In genomic region chr2:23988371-23988770, GRCh38 we compare ENCODE assay signal across 10 cellular contexts. TPM values are rescaled to one million over a fixed set of nuclear protein-coding genes. Genes with fewer than 3 reads are reported as not detected.
DNase-seq lines count a peak whose midpoint lies in the region; ATAC-seq and TF ChIP-seq lines count a peak whose summit lies in the region.
"Had no signal": no experiment of that assay in that cellular context is flagged by ENCODE, and none has a peak within 500 bp of the region (broad histone marks: within the 10 kb centered on the region; RNA-seq: fewer than 3 reads in every experiment).

No MANE protein-coding gene starts in this region.

- H3K4me2 ChIP-seq in Karpas-422 (ENCODE audit: low read depth, low read length, poor library complexity, severe bottlenecking) = no peak overlapping the region
- H3K4me2 ChIP-seq: BLaER1 had no signal

- intact Hi-C loops in activated CD8-positive, alpha-beta T cell treated with anti-CD3 and anti-CD28 coated beads for 36 hours (cut with micrococcal nuclease) = no loop called here
- intact Hi-C loops in naive thymus-derived CD4-positive, alpha-beta T cell (cut with micrococcal nuclease) = loop anchor here (1.0 kb wide), 2 partner anchors 96 to 394 kb away; partner anchors contain the start of gene TP53I3 (in 2 of the 2)

- no peak overlapping the region for H3K27ac ChIP-seq in Karpas-422 (ENCODE audit: low read length)
- H3K27ac ChIP-seq in naive thymus-derived CD4-positive, alpha-beta T cell (ENCODE audit: low read depth, low read length) = no peak overlapping the region
- H3K27ac ChIP-seq: BLaER1 had no signal

- no peaks in the 10 kb centered on the region for H3K79me2 ChIP-seq in Karpas-422 (ENCODE audit: low read length)

- no peaks in the 10 kb centered on the region for H3K27me3 ChIP-seq in Karpas-422 (ENCODE audit: low read length)
- no peaks in the 10 kb centered on the region for H3K27me3 ChIP-seq in naive thymus-derived CD4-positive, alpha-beta T cell (ENCODE audit: control insufficient read depth in 2 of 2, insufficient read depth in 2 of 2, low read length in 2 of 2)
- H3K27me3 ChIP-seq: BLaER1 had no signal

- POLR2A ChIA-PET in activated CD8-positive, alpha-beta T cell treated with anti-CD3 and anti-CD28 coated beads for 36 hours (lab: Charles Lee) = no interaction called here
- POLR2A ChIA-PET in naive thymus-derived CD4-positive, alpha-beta T cell (lab: Charles Lee) = no interaction called here

- peaks cover 4% of the 10 kb centered on the region; the same call in 1 of the 2 replicates for H3K36me3 ChIP-seq in Karpas-422 (ENCODE audit: insufficient read depth, low read length)
- H3K36me3 ChIP-seq in naive thymus-derived CD4-positive, alpha-beta T cell (ENCODE audit: control insufficient read depth in 2 of 3, insufficient read depth in 3 of 3, low read length in 3 of 3) = no peaks in the 10 kb centered on the region

- no peak overlapping the region for H2AFZ ChIP-seq in Karpas-422 (ENCODE audit: low read length)

- H3K4me1 ChIP-seq in Karpas-422 (ENCODE audit: low read length) = peaks cover 4% of the 10 kb centered on the region
- H3K4me1 ChIP-seq in naive thymus-derived CD4-positive, alpha-beta T cell (ENCODE audit: control insufficient read depth in 2 of 2, insufficient read depth in 2 of 2, low read length in 2 of 2) = no peaks in the 10 kb centered on the region
- H3K4me1 ChIP-seq: BLaER1 had no signal

- H3K9me2 ChIP-seq in Karpas-422 (replicated peaks; ENCODE audit: insufficient read depth, low read length) = no peaks in the 10 kb centered on the region

- no peak overlapping the region for H3K9ac ChIP-seq in Karpas-422 (ENCODE audit: low read length)
- H3K9ac ChIP-seq: BLaER1 had no signal

- no peaks in the 10 kb centered on the region for H3K36me3 Mint-ChIP-seq in activated CD8-positive, alpha-beta T cell treated with anti-CD3 and anti-CD28 coated beads for 36 hours (ENCODE audit: low read depth)
- peaks cover 0 to 12% (median 9%) of the 10 kb centered on the region in 5 donors for H3K36me3 Mint-ChIP-seq in naive thymus-derived CD4-positive, alpha-beta T cell

- peak; percentile 48 for TF ChIP-seq CTCF in activated CD8-positive, alpha-beta T cell treated with anti-CD3 and anti-CD28 coated beads for 36 hours (IDR thresholded peaks at IDR 0.05)

- no peaks in the 10 kb centered on the region for H3K27me3 Mint-ChIP-seq in activated CD8-positive, alpha-beta T cell treated with anti-CD3 and anti-CD28 coated beads for 36 hours
- H3K27me3 Mint-ChIP-seq in naive thymus-derived CD4-positive, alpha-beta T cell = no peaks in the 10 kb centered on the region

- CTCF ChIA-PET in activated CD8-positive, alpha-beta T cell treated with anti-CD3 and anti-CD28 coated beads for 36 hours (lab: Charles Lee) = interaction anchor here (1.0 kb wide), 1 partner anchor 96 kb away, joined by 4 read pairs; the partner anchor contains the start of gene TP53I3
- CTCF ChIA-PET in naive thymus-derived CD4-positive, alpha-beta T cell (lab: Charles Lee) = no interaction called here

- no peaks in the 10 kb centered on the region for H3K9me3 Mint-ChIP-seq in activated CD8-positive, alpha-beta T cell treated with anti-CD3 and anti-CD28 coated beads for 36 hours
- H3K9me3 Mint-ChIP-seq in naive thymus-derived CD4-positive, alpha-beta T cell = no peaks in the 10 kb centered on the region

- no peaks in the 10 kb centered on the region for H3K9me3 ChIP-seq in Karpas-422 (ENCODE audit: low read length)
- H3K9me3 ChIP-seq in naive thymus-derived CD4-positive, alpha-beta T cell (ENCODE audit: control insufficient read depth in 2 of 3, low read length in 3 of 3) = no peaks in the 10 kb centered on the region
- H3K9me3 ChIP-seq: BLaER1 had no signal

- H3K4me3 ChIP-seq in Karpas-422 (ENCODE audit: low read length) = no peak overlapping the region
- no peak overlapping the region for H3K4me3 ChIP-seq in naive thymus-derived CD4-positive, alpha-beta T cell (ENCODE audit: low read length)
- H3K4me3 ChIP-seq: BLaER1 had no signal

- no peak overlapping the region for H3K27ac Mint-ChIP-seq in activated CD8-positive, alpha-beta T cell treated with anti-CD3 and anti-CD28 coated beads for 36 hours
- peak overlapping the region in 1 of 9 donors; percentile 49 for H3K27ac Mint-ChIP-seq in naive thymus-derived CD4-positive, alpha-beta T cell

- H3K4me3 Mint-ChIP-seq in activated CD8-positive, alpha-beta T cell treated with anti-CD3 and anti-CD28 coated beads for 36 hours = no peak overlapping the region
- H3K4me3 Mint-ChIP-seq in naive thymus-derived CD4-positive, alpha-beta T cell = no peak overlapping the region

- no peaks in the 10 kb centered on the region for H3K4me1 Mint-ChIP-seq in activated CD8-positive, alpha-beta T cell treated with anti-CD3 and anti-CD28 coated beads for 36 hours (ENCODE audit: low read depth)
- H3K4me1 Mint-ChIP-seq in naive thymus-derived CD4-positive, alpha-beta T cell = peaks cover 0 to 3% (median 0%) of the 10 kb centered on the region in 7 donors

- no peaks in the 10 kb centered on the region for H4K20me1 ChIP-seq in Karpas-422 (ENCODE audit: insufficient read depth, low read depth, low read length)
- H4K20me1 ChIP-seq: BLaER1 had no signal

- DNase-seq in NCI-H146 treated with DMSO at 0.1 percent for 48 hours (lab: John Stamatoyannopoulos, UW; ENCODE audit: unreplicated experiment) (peak; percentile 36), NCI-H146 (lab: John Stamatoyannopoulos, UW) (no peak), Karpas-422 (peak; percentile 59), middle frontal gyrus (ENCODE audit: extremely low spot score, low spot score) (no peak), medulla oblongata (ENCODE audit: extremely low spot score) (no peak)
- DNase-seq in activated CD8-positive, alpha-beta T cell treated with anti-CD3 and anti-CD28 coated beads for 36 hours = no peak
- peak in 4 of 9 donors; percentile 8 to 26 (median 23) for DNase-seq in naive thymus-derived CD4-positive, alpha-beta T cell
- DNase-seq: NCI-H1436 had no signal

- peak; percentile 60 for ATAC-seq in activated CD8-positive, alpha-beta T cell treated with anti-CD3 and anti-CD28 coated beads for 36 hours
- peak; percentile 60 for ATAC-seq in naive thymus-derived CD4-positive, alpha-beta T cell
- no peak for ATAC-seq in HG03457 (IDR thresholded peaks at IDR 0.05; ENCODE audit: unreplicated experiment)

RNA-seq across cellular contexts. Expression of gene MFSD2B, which starts 21.5 kb away (rescaled TPM):
- not detected in 2 replicates for total RNA-seq in Karpas-422 (2014; rRNA removed; shearing (Covaris generic); ENCODE audit: low replicate concordance)
- under 1 TPM; 0.25 to 0.32 TPM for total RNA-seq in activated CD8-positive, alpha-beta T cell treated with anti-CD3 and anti-CD28 coated beads for 36 hours
- under 1 TPM in 2 of 5 experiments, not detected in 3; 0.22 to 0.76 TPM for total RNA-seq in naive thymus-derived CD4-positive, alpha-beta T cell
- polyA plus RNA-seq in naive thymus-derived CD4-positive, alpha-beta T cell = not detected

RNA-seq across cellular contexts. Expression of gene UBXN2A, which starts 48.1 kb away (rescaled TPM):
- 11.0 and 12.0 TPM in 2 replicates for total RNA-seq in Karpas-422 (2014; rRNA removed; shearing (Covaris generic); ENCODE audit: low replicate concordance)
- total RNA-seq in activated CD8-positive, alpha-beta T cell treated with anti-CD3 and anti-CD28 coated beads for 36 hours = 10 to 100 TPM; 11.1 to 11.2 TPM
- total RNA-seq in naive thymus-derived CD4-positive, alpha-beta T cell = 10 to 100 TPM; 11.5 to 13.5 (median 12.4) TPM
- polyA plus RNA-seq in naive thymus-derived CD4-positive, alpha-beta T cell = 1 to 10 TPM; 9.2 to 9.7 TPM

RNA-seq across cellular contexts. Expression of gene WDCP, which starts 58.8 kb away (rescaled TPM):
- 8.8 and 24.3 TPM in 2 replicates for total RNA-seq in Karpas-422 (2014; rRNA removed; shearing (Covaris generic); ENCODE audit: low replicate concordance)
- 10 to 100 TPM; 20.2 to 23.0 TPM for total RNA-seq in activated CD8-positive, alpha-beta T cell treated with anti-CD3 and anti-CD28 coated beads for 36 hours
- 10 to 100 TPM in 3 of 5 experiments, 1 to 10 TPM in 2; 3.9 to 22.1 (median 17.8) TPM for total RNA-seq in naive thymus-derived CD4-positive, alpha-beta T cell
- 1 to 10 TPM; 4.4 to 9.4 TPM for polyA plus RNA-seq in naive thymus-derived CD4-positive, alpha-beta T cell

Comparison
In these comparisons a context has a peak if more than half of its experiments do, and no peak if none do; other contexts are left out.
1. DNase-seq: peak in NCI-H146 treated with DMSO at 0.1 percent for 48 hours (single experiment) and Karpas-422 (single experiment); none in NCI-H146 (single experiment), activated CD8-positive, alpha-beta T cell treated with anti-CD3 and anti-CD28 coated beads for 36 hours (single experiment), middle frontal gyrus (single experiment) and medulla oblongata (single experiment).